In genomic region chr3:93981649-93982048, GRCh38 we compare ENCODE assay signal across 15 cellular contexts. TPM values are rescaled to one million over a fixed set of nuclear protein-coding genes. Genes with fewer than 3 reads are reported as not detected.
DNase-seq lines count a peak whose midpoint lies in the region; ATAC-seq and TF ChIP-seq lines count a peak whose summit lies in the region.
"Had no signal": no experiment of that assay in that cellular context is flagged by ENCODE, and none has a peak within 500 bp of the region (broad histone marks: within the 10 kb centered on the region; RNA-seq: fewer than 3 reads in every experiment).

No MANE protein-coding gene starts in this region.

- H3K27me3 ChIP-seq in CD4-positive, alpha-beta T cell (ENCODE audit: control insufficient read depth, insufficient read depth, low read length) = no peaks in the 10 kb centered on the region
- H3K27me3 ChIP-seq in GM23248 (replicated peaks; ENCODE audit: insufficient read depth) (no peaks in the 10 kb centered on the region), mesendoderm (ENCODE audit: insufficient read depth, low read length, poor library complexity) (no peaks in the 10 kb centered on the region)
- H3K27me3 ChIP-seq: foreskin keratinocyte, neutrophil had no signal

- H3K27ac Mint-ChIP-seq in CD4-positive, alpha-beta T cell = peak overlapping the region; percentile 25
- no peak overlapping the region for H3K27ac Mint-ChIP-seq in activated CD4-positive, alpha-beta memory T cell treated with anti-CD3 and anti-CD28 coated beads for 36 hours

- H3K4me3 Mint-ChIP-seq in CD4-positive, alpha-beta T cell = peak overlapping the region; percentile 95
- H3K4me3 Mint-ChIP-seq in activated CD4-positive, alpha-beta memory T cell treated with anti-CD3 and anti-CD28 coated beads for 36 hours = peak overlapping the region; percentile 3

- WGBS in GM23248 (ENCODE audit: low coverage in 1 of 2, low lambda C conversion rate in 2 of 2, missing lambda C conversion rate in 2 of 2), 2 experiments = 94 to 97% methylated on average over 13 of the region's 13 CpGs
- WGBS in mesendoderm (ENCODE audit: extremely low coverage, insufficient coverage, low lambda C conversion rate) = no CpG with 5 or more reads among the region's 13 CpGs
- 93% methylated on average over 13 of the region's 13 CpGs for WGBS in lower leg skin, 2 donors

- H4K8ac ChIP-seq in mesendoderm (ENCODE audit: low read depth, low read length) = no peak overlapping the region

- no peak overlapping the region for H2BK5ac ChIP-seq in mesendoderm (ENCODE audit: low read length)

- peak overlapping the region; percentile 59 for H3K56ac ChIP-seq in mesendoderm (ENCODE audit: low read length)

- H3K9ac ChIP-seq in GM23248 (no peak overlapping the region), mesendoderm (ENCODE audit: low read length) (peak overlapping the region; percentile 32)

- no peak overlapping the region for H2BK120ac ChIP-seq in mesendoderm (ENCODE audit: low read depth, low read length)

- POLR2A ChIA-PET in CD4-positive, alpha-beta T cell (lab: Charles Lee) = no interaction called here
- POLR2A ChIA-PET in activated CD4-positive, alpha-beta memory T cell treated with anti-CD3 and anti-CD28 coated beads for 36 hours (lab: Charles Lee) = interaction anchor here (1.3 kb wide), 1 partner anchor 81 kb away, joined by 3 read pairs; the partner anchor contains the start of genes DHFR2 and NSUN3

- no peak overlapping the region for H3K4ac ChIP-seq in mesendoderm (ENCODE audit: low read depth, low read length)

- H3K36me3 ChIP-seq in GM23248 (ENCODE audit: low read depth) (no peaks in the 10 kb centered on the region), mesendoderm (ENCODE audit: control insufficient read depth, insufficient read depth, low read length) (no peaks in the 10 kb centered on the region)
- H3K36me3 ChIP-seq: neutrophil had no signal

- DNase-seq in CD4-positive, alpha-beta T cell = no peak
- DNase-seq in GM23248 (no peak), mesendoderm (no peak), putamen (ENCODE audit: low spot score) (no peak), lower leg skin (ENCODE audit: low spot score in 2 of 2) (no peak), NCI-H1048 (lab: John Stamatoyannopoulos, UW) (no peak)
- DNase-seq in activated CD4-positive, alpha-beta memory T cell treated with anti-CD3 and anti-CD28 coated beads for 36 hours = no peak
- DNase-seq: DMS 273 treated with DMSO at 0.1 percent for 48 hours, foreskin keratinocyte, NCI-H1105, trophoblast cell had no signal

- H3K4me1 ChIP-seq in GM23248 (ENCODE audit: insufficient read depth) (peaks cover 11% of the 10 kb centered on the region), mesendoderm (ENCODE audit: control insufficient read depth, low read depth, low read length) (no peaks in the 10 kb centered on the region)

- no peak for TF ChIP-seq POLR2A in lower leg skin (IDR thresholded peaks at IDR 0.05)

- ATAC-seq in CD4-positive, alpha-beta T cell (ENCODE audit: poor library complexity) = no peak
- no peak for ATAC-seq in HG02852 (IDR thresholded peaks at IDR 0.05; ENCODE audit: unreplicated experiment)
- ATAC-seq: foreskin keratinocyte had no signal

- H3K4me1 Mint-ChIP-seq in CD4-positive, alpha-beta T cell (ENCODE audit: low read depth) = peaks cover 33% of the 10 kb centered on the region
- H3K4me1 Mint-ChIP-seq in activated CD4-positive, alpha-beta memory T cell treated with anti-CD3 and anti-CD28 coated beads for 36 hours (ENCODE audit: low read depth) = peaks cover 19% of the 10 kb centered on the region

- no peak overlapping the region for H2AK5ac ChIP-seq in mesendoderm (ENCODE audit: low read length)

- no peak for TF ChIP-seq CTCF in CD4-positive, alpha-beta T cell (IDR thresholded peaks at IDR 0.05)
- TF ChIP-seq CTCF in lower leg skin (IDR thresholded peaks at IDR 0.05) = no peak

- CTCF ChIA-PET in CD4-positive, alpha-beta T cell (lab: Charles Lee) = no interaction called here
- CTCF ChIA-PET in activated CD4-positive, alpha-beta memory T cell treated with anti-CD3 and anti-CD28 coated beads for 36 hours (lab: Charles Lee) = interaction anchor here (1.9 kb wide), 1 partner anchor 21 kb away, joined by 5 read pairs; no protein-coding TSS in a partner anchor

- H3K18ac ChIP-seq in mesendoderm (ENCODE audit: low read length) = no peak overlapping the region

- peaks cover 11% of the 10 kb centered on the region for H3F3A ChIP-seq in GM23248 (ENCODE audit: insufficient read depth)

- no peaks in the 10 kb centered on the region for H3K27me3 Mint-ChIP-seq in CD4-positive, alpha-beta T cell
- H3K27me3 Mint-ChIP-seq in activated CD4-positive, alpha-beta memory T cell treated with anti-CD3 and anti-CD28 coated beads for 36 hours = no peaks in the 10 kb centered on the region

- peak overlapping the region; percentile 90 for H3K4me2 ChIP-seq in GM23248 (ENCODE audit: unreplicated experiment)
- peak overlapping the region; percentile 3 for H3K4me2 ChIP-seq in mesendoderm (ENCODE audit: low read length)

- H3K36me3 Mint-ChIP-seq in CD4-positive, alpha-beta T cell (ENCODE audit: low read depth) = peaks cover 3% of the 10 kb centered on the region
- no peaks in the 10 kb centered on the region for H3K36me3 Mint-ChIP-seq in activated CD4-positive, alpha-beta memory T cell treated with anti-CD3 and anti-CD28 coated beads for 36 hours

- H3K23ac ChIP-seq in mesendoderm (ENCODE audit: low read length) = no peak overlapping the region

- H3K4me3 ChIP-seq in GM23248 = peak overlapping the region; percentile 89
- H3K4me3 ChIP-seq in mesendoderm (ENCODE audit: low read length) = no peak overlapping the region
- no peak overlapping the region for H3K4me3 ChIP-seq in lower leg skin (ENCODE audit: low read depth, poor library complexity, severe bottlenecking)

- H4K20me1 ChIP-seq in GM23248 (ENCODE audit: insufficient read depth) = no peaks in the 10 kb centered on the region

- H3K9me2 ChIP-seq in GM23248 (ENCODE audit: insufficient read depth) = no peaks in the 10 kb centered on the region

- no peaks in the 10 kb centered on the region for H3K9me3 Mint-ChIP-seq in CD4-positive, alpha-beta T cell
- no peaks in the 10 kb centered on the region for H3K9me3 Mint-ChIP-seq in activated CD4-positive, alpha-beta memory T cell treated with anti-CD3 and anti-CD28 coated beads for 36 hours

- no peak overlapping the region for H3K27ac ChIP-seq in CD4-positive, alpha-beta T cell (ENCODE audit: low read depth, low read length)
- no peak overlapping the region for H3K27ac ChIP-seq in GM23248
- no peak overlapping the region for H3K27ac ChIP-seq in mesendoderm (ENCODE audit: low read depth, low read length)
- H3K27ac ChIP-seq: neutrophil had no signal

- intact Hi-C loops in CD4-positive, alpha-beta T cell (cut with DNase I, micrococcal nuclease) = loop anchor here in 1 of 2 experiments (1.0 kb wide), 1 partner anchor 84 kb away; no protein-coding TSS in a partner anchor
- intact Hi-C loops in activated CD4-positive, alpha-beta memory T cell treated with anti-CD3 and anti-CD28 coated beads for 36 hours (cut with micrococcal nuclease) = no loop called here
- intact Hi-C loops in lower leg skin (cut with DNase I; ENCODE audit: low total_unique reads) = no loop called here

- in situ Hi-C loops in GM23248 (cut with MboI) = no loop called here

- H3K79me2 ChIP-seq in GM23248 (ENCODE audit: insufficient read depth) (peaks cover 60% of the 10 kb centered on the region), mesendoderm (ENCODE audit: control insufficient read depth, insufficient read depth, low read length) (peaks cover 14% of the 10 kb centered on the region)

- no peak overlapping the region for H4K5ac ChIP-seq in mesendoderm (ENCODE audit: low read length)

- no peak overlapping the region for H2BK15ac ChIP-seq in mesendoderm (replicated peaks; ENCODE audit: low read depth)

- no peak overlapping the region for H2AFZ ChIP-seq in GM23248

- H3K9me3 ChIP-seq in CD4-positive, alpha-beta T cell (ENCODE audit: control insufficient read depth, low read length) = no peaks in the 10 kb centered on the region
- H3K9me3 ChIP-seq in GM23248 (ENCODE audit: low read depth) = no peaks in the 10 kb centered on the region
- H3K9me3 ChIP-seq: neutrophil had no signal

- peaks cover 2% of the 10 kb centered on the region for H3K79me1 ChIP-seq in mesendoderm (ENCODE audit: low read length)

RNA-seq across cellular contexts. Expression of gene ARL13B, which starts 1.7 kb away (rescaled TPM):
- total RNA-seq in CD4-positive, alpha-beta T cell = 1 to 10 TPM; 3.4 to 4.4 TPM
- total RNA-seq in GM23248 (2014; rRNA removed; shearing (Covaris generic)) = 6.1 and 15.0 TPM in 2 replicates
- polyA plus RNA-seq in GM23248 (2016; fragmentation: Nextera tagmentation; extraction: Ambion mirVana) = 16.9 and 18.2 TPM in 2 replicates
- 10 to 100 TPM; 12.0 to 12.9 TPM for total RNA-seq in activated CD4-positive, alpha-beta memory T cell treated with anti-CD3 and anti-CD28 coated beads for 36 hours
- polyA plus RNA-seq in mesendoderm (2013, experiment 1 of 2) = 8.9 TPM
- polyA plus RNA-seq in mesendoderm (2013, experiment 2 of 2) = 8.9 TPM
- total RNA-seq in lower leg skin = 10 to 100 TPM in 2 of 4 donors, 1 to 10 TPM in 2; 8.5 to 15.2 (median 9.7) TPM

RNA-seq across cellular contexts. Expression of gene PROS1, which starts 8.0 kb away (rescaled TPM):
- total RNA-seq in CD4-positive, alpha-beta T cell = not detected
- total RNA-seq in GM23248 (2014; rRNA removed; shearing (Covaris generic)) = 25.6 and 26.4 TPM in 2 replicates
- 17.1 and 19.6 TPM in 2 replicates for polyA plus RNA-seq in GM23248 (2016; fragmentation: Nextera tagmentation; extraction: Ambion mirVana)
- total RNA-seq in activated CD4-positive, alpha-beta memory T cell treated with anti-CD3 and anti-CD28 coated beads for 36 hours = 1 to 10 TPM in 1 of 2 experiments, under 1 TPM in 1; 0.82 to 1.7 TPM
- polyA plus RNA-seq in mesendoderm (2013, experiment 1 of 2) = 3.6 TPM
- polyA plus RNA-seq in mesendoderm (2013, experiment 2 of 2) = 3.4 TPM
- total RNA-seq in lower leg skin = 10 to 100 TPM; 20.6 to 35.3 (median 29.9) TPM

RNA-seq across cellular contexts. Expression of gene STX19, which starts 46.7 kb away (rescaled TPM):
- not detected for total RNA-seq in CD4-positive, alpha-beta T cell
- not detected in 2 replicates for total RNA-seq in GM23248 (2014; rRNA removed; shearing (Covaris generic))
- not detected in 2 replicates for polyA plus RNA-seq in GM23248 (2016; fragmentation: Nextera tagmentation; extraction: Ambion mirVana)
- total RNA-seq in activated CD4-positive, alpha-beta memory T cell treated with anti-CD3 and anti-CD28 coated beads for 36 hours = not detected
- 0.04 TPM for polyA plus RNA-seq in mesendoderm (2013, experiment 1 of 2)
- 0.06 TPM for polyA plus RNA-seq in mesendoderm (2013, experiment 2 of 2)
- total RNA-seq in lower leg skin = 1 to 10 TPM; 1.3 to 6.8 (median 5.3) TPM
- total RNA-seq: dermis microvascular lymphatic vessel endothelial cell, NCI-H460 had no signal
